In the genomic region with DNA sequence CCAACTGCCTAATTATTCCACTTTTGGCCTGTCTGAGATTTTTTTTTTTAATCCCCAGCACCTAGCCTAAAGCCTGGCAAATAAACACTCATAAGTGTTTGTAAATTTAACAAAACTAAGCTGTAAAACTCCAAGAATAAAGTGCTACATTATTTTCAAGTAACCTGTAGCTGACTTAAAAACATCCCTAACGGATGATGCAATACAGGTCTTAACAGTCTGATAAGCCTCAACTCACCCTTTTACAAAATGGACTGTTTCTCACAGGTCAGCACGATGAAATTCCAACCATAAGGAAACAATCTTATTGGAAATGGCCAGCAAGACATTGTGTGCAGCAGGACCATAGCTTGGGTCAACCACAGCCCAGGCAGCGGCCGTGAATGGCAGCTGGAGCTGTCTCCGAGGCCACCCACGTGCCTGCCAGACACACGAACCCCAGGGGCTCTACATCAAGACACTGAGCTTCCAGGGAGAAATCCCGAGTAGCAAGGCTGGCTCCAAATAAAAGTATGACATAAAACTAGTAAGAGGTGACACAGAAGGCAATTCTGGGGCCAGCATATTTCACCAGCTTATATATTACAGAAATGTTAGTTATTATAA, we compare ENCODE assay signal across 16 cellular contexts.
"Had no signal": no experiment of that assay in that cellular context is flagged by ENCODE, and none has a peak within 500 bp of the region (broad histone marks: within the 10 kb centered on the region; RNA-seq: fewer than 3 reads in every experiment).

No MANE protein-coding gene starts in this region.

- H3K27ac ChIP-seq: body of pancreas, pancreas, tibial nerve had no signal

- H3K4me1 Mint-ChIP-seq: activated naive CD4-positive, alpha-beta T cell treated with anti-CD3 and anti-CD28 coated beads, Interleukin-2, amount 10 ng/mL, durations not matched to agents 7 days and 5 days; stimulated activated memory B cell treated with anti-CD40 and anti-IgM and Interleukin-4, amounts not matched to agents 10 μg/mL and 1 μg/mL and 100 μg/mL, for 72 hours had no signal

- DNase-seq: activated CD4-positive, alpha-beta T cell treated with anti-CD3 and anti-CD28 coated beads for 1 hour; activated CD4-positive, alpha-beta T cell treated with anti-CD3 and anti-CD28 coated beads, Interleukin-2, amount 50 U/mL, for 48 hours; activated naive CD4-positive, alpha-beta T cell treated with anti-CD3 and anti-CD28 coated beads, Interleukin-2, amount 10 ng/mL, durations not matched to agents 7 days and 5 days; body of pancreas; central memory CD4-positive, alpha-beta T cell; foreskin melanocyte; naive B cell; pancreas; stimulated activated CD4-positive, alpha-beta T cell treated with anti-CD3 and anti-CD28 coated beads, Interleukin-12 subunit alpha, Interleukin-12 subunit beta, amount 100 ng/mL, for 4 hours; stimulated activated CD4-positive, alpha-beta T cell treated with anti-CD3 and anti-CD28 coated beads, Interleukin-2, amount 100 ng/mL, for 24 hours; T-helper 1 cell had no signal

- H3K4me3 ChIP-seq: body of pancreas, coronary artery, pancreas, tibial nerve had no signal

- H3K4me1 ChIP-seq: body of pancreas, pancreas had no signal

- H3K27me3 Mint-ChIP-seq: activated naive CD4-positive, alpha-beta T cell treated with anti-CD3 and anti-CD28 coated beads, Interleukin-2, amount 10 ng/mL, durations not matched to agents 7 days and 5 days; naive B cell; stimulated activated memory B cell treated with anti-CD40 and anti-IgM and Interleukin-4, amounts not matched to agents 10 μg/mL and 1 μg/mL and 100 μg/mL, for 72 hours had no signal

- H3K27me3 ChIP-seq: body of pancreas, pancreas, tibial nerve had no signal

- H3K9me3 Mint-ChIP-seq: activated naive CD4-positive, alpha-beta T cell treated with anti-CD3 and anti-CD28 coated beads, Interleukin-2, amount 10 ng/mL, durations not matched to agents 7 days and 5 days; activated T-helper 2 cell treated with anti-CD3 and anti-CD28 coated beads, Interferon-gamma antibody, Interleukin-2, Interleukin-4, amounts not matched to agents 10 μg/mL and 5 μg/mL and 100 μg/mL, durations not matched to agents 14 hours and 24 hours and 36 hours had no signal

- H3K9me3 ChIP-seq: body of pancreas, pancreas, tibial nerve had no signal

- ATAC-seq: body of pancreas; pancreas; sciatic nerve; stimulated activated memory B cell treated with anti-CD40 and anti-IgM and Interleukin-4, amounts not matched to agents 10 μg/mL and 1 μg/mL and 100 μg/mL, for 72 hours had no signal

- H3K27ac Mint-ChIP-seq: activated naive CD4-positive, alpha-beta T cell treated with anti-CD3 and anti-CD28 coated beads, Interleukin-2, amount 10 ng/mL, durations not matched to agents 7 days and 5 days; activated T-helper 2 cell treated with anti-CD3 and anti-CD28 coated beads, Interferon-gamma antibody, Interleukin-2, Interleukin-4, amounts not matched to agents 10 μg/mL and 5 μg/mL and 100 μg/mL, durations not matched to agents 14 hours and 24 hours and 36 hours; stimulated activated memory B cell treated with anti-CD40 and anti-IgM and Interleukin-4, amounts not matched to agents 10 μg/mL and 1 μg/mL and 100 μg/mL, for 72 hours had no signal

- FAIRE-seq: pancreas had no signal

- H3K4me3 Mint-ChIP-seq: activated naive CD4-positive, alpha-beta T cell treated with anti-CD3 and anti-CD28 coated beads, Interleukin-2, amount 10 ng/mL, durations not matched to agents 7 days and 5 days; naive B cell; stimulated activated memory B cell treated with anti-CD40 and anti-IgM and Interleukin-4, amounts not matched to agents 10 μg/mL and 1 μg/mL and 100 μg/mL, for 72 hours had no signal
